Comparison of ENCODE assay signal across 11 cellular contexts in genomic region chr1:109438798-109439297, GRCh38. TPM values are rescaled to one million over a fixed set of nuclear protein-coding genes. Genes with fewer than 3 reads are reported as not detected.
A peak's percentile ranks its signal among the peaks of the same experiment; 100 is the strongest.
DNase-seq lines count a peak whose midpoint lies in the region; ATAC-seq and TF ChIP-seq lines count a peak whose summit lies in the region.
"Had no signal": no experiment of that assay in that cellular context is flagged by ENCODE, and none has a peak within 500 bp of the region (broad histone marks: within the 10 kb centered on the region; RNA-seq: fewer than 3 reads in every experiment).

No MANE protein-coding gene starts in this region.

- no peaks in the 10 kb centered on the region for H3K27me3 ChIP-seq in aorta (ENCODE audit: control insufficient read depth in 1 of 2, insufficient read depth in 2 of 2, low read length in 1 of 2)
- H3K27me3 ChIP-seq in lower lobe of right lung (ENCODE audit: low read depth): peaks cover 6% of the 10 kb centered on the region

- POLR2A ChIA-PET in activated CD4-positive, alpha-beta T cell treated with anti-CD3 and anti-CD28 coated beads, Interleukin-2, amount 10 ng/mL, durations not matched to agents 7 days and 5 days (lab: Charles Lee): no interaction called here

- no peaks in the 10 kb centered on the region for H3K4me1 Mint-ChIP-seq in activated CD4-positive, alpha-beta T cell treated with anti-CD3 and anti-CD28 coated beads, Interleukin-2, amount 10 ng/mL, durations not matched to agents 7 days and 5 days

- H3K27ac Mint-ChIP-seq in activated CD4-positive, alpha-beta T cell treated with anti-CD3 and anti-CD28 coated beads, Interleukin-2, amount 10 ng/mL, durations not matched to agents 7 days and 5 days: no peak overlapping the region
- H3K27ac Mint-ChIP-seq: activated CD4-positive, alpha-beta memory T cell treated with anti-CD3 and anti-CD28 coated beads for 36 hours had no signal

- H3K36me3 Mint-ChIP-seq in activated CD4-positive, alpha-beta T cell treated with anti-CD3 and anti-CD28 coated beads, Interleukin-2, amount 10 ng/mL, durations not matched to agents 7 days and 5 days (ENCODE audit: low read depth): no peaks in the 10 kb centered on the region
- H3K36me3 Mint-ChIP-seq: activated CD4-positive, alpha-beta memory T cell treated with anti-CD3 and anti-CD28 coated beads for 36 hours had no signal

- CTCF ChIA-PET in activated CD4-positive, alpha-beta T cell treated with anti-CD3 and anti-CD28 coated beads, Interleukin-2, amount 10 ng/mL, durations not matched to agents 7 days and 5 days (lab: Charles Lee): interaction anchor here (0.6 kb wide), 1 partner anchor 12 kb away, joined by 3 read pairs; no protein-coding TSS in a partner anchor

- H3K27me3 Mint-ChIP-seq in activated CD4-positive, alpha-beta T cell treated with anti-CD3 and anti-CD28 coated beads, Interleukin-2, amount 10 ng/mL, durations not matched to agents 7 days and 5 days: no peaks in the 10 kb centered on the region

- H3K36me3 ChIP-seq in aorta (ENCODE audit: control insufficient read depth in 1 of 2, insufficient read depth in 2 of 2, low read length in 1 of 2) (no peaks in the 10 kb centered on the region), lower lobe of right lung (no peaks in the 10 kb centered on the region)

- H3K4me3 ChIP-seq in aorta (ENCODE audit: low read length in 2 of 2) (no peak overlapping the region), lower lobe of right lung (no peak overlapping the region)

- peaks cover 3% of the 10 kb centered on the region for H3K9me3 Mint-ChIP-seq in activated CD4-positive, alpha-beta T cell treated with anti-CD3 and anti-CD28 coated beads, Interleukin-2, amount 10 ng/mL, durations not matched to agents 7 days and 5 days

- WGBS in aorta, 2 donors: 58 to 61% methylated on average over 3 of the region's 3 CpGs

- peak; percentile 5 for DNase-seq in stimulated activated CD4-positive, alpha-beta T cell treated with anti-CD3 and anti-CD28 coated beads, Interleukin-15, amount 100 ng/mL, for 24 hours
- DNase-seq in stimulated activated CD4-positive, alpha-beta T cell treated with anti-CD3 and anti-CD28 coated beads, Interleukin-12 subunit alpha, Interleukin-12 subunit beta, amount 100 ng/mL, for 4 hours: no peak
- DNase-seq in RKO (ENCODE audit: low spot score) (peak; percentile 86), fibroblast of the conjunctiva (ENCODE audit: low read depth) (peak; percentile 84), aorta (no peak), lower lobe of right lung (no peak), OCI-M2 (lab: John Stamatoyannopoulos, UW; ENCODE audit: unreplicated experiment) (no peak)
- no peak for DNase-seq in activated CD4-positive, alpha-beta T cell treated with anti-CD3 and anti-CD28 coated beads, Interleukin-2, amount 10 ng/mL, durations not matched to agents 7 days and 5 days
- DNase-seq: activated CD4-positive, alpha-beta memory T cell treated with anti-CD3 and anti-CD28 coated beads for 36 hours; effector CD8-positive, alpha-beta T cell; NCI-H82 had no signal

- H3K9me3 ChIP-seq in aorta (ENCODE audit: control insufficient read depth, low read length): no peaks in the 10 kb centered on the region
- H3K9me3 ChIP-seq in lower lobe of right lung: no peaks in the 10 kb centered on the region

- no peak for TF ChIP-seq CTCF in lower lobe of right lung (IDR thresholded peaks at IDR 0.05)

- intact Hi-C loops in aorta (cut with DNase I): no loop called here
- intact Hi-C loops in lower lobe of right lung (cut with DNase I): no loop called here

- H3K4me1 ChIP-seq in aorta (ENCODE audit: control insufficient read depth in 1 of 2, insufficient read depth in 2 of 2, low read length in 2 of 2) (no peaks in the 10 kb centered on the region), lower lobe of right lung (no peaks in the 10 kb centered on the region)

- H3K4me3 Mint-ChIP-seq in activated CD4-positive, alpha-beta T cell treated with anti-CD3 and anti-CD28 coated beads, Interleukin-2, amount 10 ng/mL, durations not matched to agents 7 days and 5 days: no peak overlapping the region
- H3K4me3 Mint-ChIP-seq: activated CD4-positive, alpha-beta memory T cell treated with anti-CD3 and anti-CD28 coated beads for 36 hours had no signal

- ATAC-seq in aorta (ENCODE audit: low FRiP score) (peak; percentile 50), lower lobe of right lung (no peak)

- H3K27ac ChIP-seq in aorta (ENCODE audit: low read depth in 1 of 2, low read length in 2 of 2): no peak overlapping the region
- H3K27ac ChIP-seq in lower lobe of right lung: no peak overlapping the region

RNA-seq across cellular contexts. Expression of gene PSMA5, which starts 12.6 kb away (rescaled TPM):
- total RNA-seq in aorta: 10 to 100 TPM; 37.4 to 49.9 TPM
- polyA plus RNA-seq in aorta: 10 to 100 TPM; 39.1 to 57.1 TPM
- total RNA-seq in activated CD4-positive, alpha-beta T cell treated with anti-CD3 and anti-CD28 coated beads, Interleukin-2, amount 10 ng/mL, durations not matched to agents 7 days and 5 days: 100 to 1,000 TPM; 157 to 174 TPM
- total RNA-seq in lower lobe of right lung: 55.4 TPM

RNA-seq across cellular contexts. Expression of gene SYPL2, which starts 27.5 kb away (rescaled TPM):
- total RNA-seq in aorta: 1 to 10 TPM; 5.9 to 6.2 TPM
- polyA plus RNA-seq in aorta: 1 to 10 TPM; 1.4 to 2.8 TPM
- not detected for total RNA-seq in activated CD4-positive, alpha-beta T cell treated with anti-CD3 and anti-CD28 coated beads, Interleukin-2, amount 10 ng/mL, durations not matched to agents 7 days and 5 days
- total RNA-seq in lower lobe of right lung: 1.5 TPM
- total RNA-seq: activated CD4-positive, alpha-beta memory T cell treated with anti-CD3 and anti-CD28 coated beads for 36 hours had no signal

RNA-seq across cellular contexts. Expression of gene SORT1, which starts 41.1 kb away (rescaled TPM):
- total RNA-seq in aorta: 100 to 1,000 TPM; 119 to 310 TPM
- 10 to 100 TPM; 47.3 to 74.6 TPM for polyA plus RNA-seq in aorta
- total RNA-seq in activated CD4-positive, alpha-beta T cell treated with anti-CD3 and anti-CD28 coated beads, Interleukin-2, amount 10 ng/mL, durations not matched to agents 7 days and 5 days: 1 to 10 TPM; 1.5 to 1.9 TPM
- 178 TPM for total RNA-seq in lower lobe of right lung

RNA-seq across cellular contexts. Expression of gene ATXN7L2, which starts 44.9 kb away (rescaled TPM):
- total RNA-seq in aorta (1 to 10 TPM; 3.8 to 4.2 TPM), lower lobe of right lung (3.8 TPM)
- polyA plus RNA-seq in aorta: 10 to 100 TPM in 1 of 2 donors, under 1 TPM in 1; 0.63 to 12.5 TPM
- total RNA-seq in activated CD4-positive, alpha-beta T cell treated with anti-CD3 and anti-CD28 coated beads, Interleukin-2, amount 10 ng/mL, durations not matched to agents 7 days and 5 days: 10 to 100 TPM; 12.4 to 14.0 TPM

RNA-seq across cellular contexts. Expression of gene CYB561D1, which starts 55.0 kb away (rescaled TPM):
- 10 to 100 TPM; 10.6 TPM for total RNA-seq in aorta
- polyA plus RNA-seq in aorta: 1 to 10 TPM; 5.4 to 5.7 TPM
- 10 to 100 TPM; 25.3 to 29.7 TPM for total RNA-seq in activated CD4-positive, alpha-beta T cell treated with anti-CD3 and anti-CD28 coated beads, Interleukin-2, amount 10 ng/mL, durations not matched to agents 7 days and 5 days
- 15.1 TPM for total RNA-seq in lower lobe of right lung

Comparison
In these comparisons a context has a peak if more than half of its experiments do, and no peak if none do; other contexts are left out.
1. DNase-seq: peak in stimulated activated CD4-positive, alpha-beta T cell treated with anti-CD3 and anti-CD28 coated beads, Interleukin-15, amount 100 ng/mL, for 24 hours (single experiment), RKO (single experiment) and fibroblast of the conjunctiva (single experiment); none in stimulated activated CD4-positive, alpha-beta T cell treated with anti-CD3 and anti-CD28 coated beads, Interleukin-12 subunit alpha, Interleukin-12 subunit beta, amount 100 ng/mL, for 4 hours (single experiment), aorta (0 of 2), activated CD4-positive, alpha-beta T cell treated with anti-CD3 and anti-CD28 coated beads, Interleukin-2, amount 10 ng/mL, durations not matched to agents 7 days and 5 days (single experiment), lower lobe of right lung (single experiment) and OCI-M2 (single experiment).
2. RNA of gene SORT1, which starts 41.1 kb away (total RNA-seq): 119 to 310 TPM in aorta and 178 TPM in lower lobe of right lung (single experiment); 1.5 to 1.9 TPM in activated CD4-positive, alpha-beta T cell treated with anti-CD3 and anti-CD28 coated beads, Interleukin-2, amount 10 ng/mL, durations not matched to agents 7 days and 5 days; every median in the first group is over 10 times any median in the second.